16 cellular contexts compared by ENCODE assay signal in genomic region chr9:13145340-13145739, GRCh38.
"Had no signal": no experiment of that assay in that cellular context is flagged by ENCODE, and none has a peak within 500 bp of the region (broad histone marks: within the 10 kb centered on the region; RNA-seq: fewer than 3 reads in every experiment).

No MANE protein-coding gene starts in this region.

- DNase-seq: activated CD4-positive, alpha-beta T cell treated with anti-CD3 and anti-CD28 coated beads for 1 hour; activated CD4-positive, alpha-beta T cell treated with anti-CD3 and anti-CD28 coated beads, Interleukin-2, amount 50 U/mL, for 1 hour; activated CD8-positive, alpha-beta T cell treated with anti-CD3 and anti-CD28 coated beads, Interleukin-2, amount 10 ng/mL, durations not matched to agents 7 days and 5 days; activated gamma-delta T cell; activated naive CD4-positive, alpha-beta T cell treated with anti-CD3 and anti-CD28 coated beads, Interleukin-2, amount 50 U/mL, for 16 hours; cortex of kidney; lower lobe of right lung; naive thymus-derived CD4-positive, alpha-beta T cell; occipital lobe; posterior cingulate gyrus; stimulated activated naive CD8-positive, alpha-beta T cell treated with anti-CD3 and anti-CD28 coated beads, Interleukin-15, amount 100 ng/mL, for 72 hours; WERI-Rb-1 had no signal

- H3K36me3 ChIP-seq: WERI-Rb-1 had no signal

- H3K9me3 ChIP-seq: lower lobe of right lung, suprapubic skin had no signal

- H3K4me1 ChIP-seq: lower lobe of right lung had no signal

- H3K27ac ChIP-seq: lower lobe of right lung, suprapubic skin, WERI-Rb-1 had no signal

- FAIRE-seq: bronchial epithelial cell, endometrium had no signal

- H3K27me3 ChIP-seq: suprapubic skin had no signal

- ATAC-seq: activated CD8-positive, alpha-beta T cell treated with anti-CD3 and anti-CD28 coated beads, Interleukin-2, amount 10 ng/mL, durations not matched to agents 7 days and 5 days; left lobe of liver; lower lobe of right lung; naive thymus-derived CD4-positive, alpha-beta T cell; stimulated activated naive CD8-positive, alpha-beta T cell treated with anti-CD3 and anti-CD28 coated beads, Interleukin-15, amount 100 ng/mL, for 72 hours had no signal

- H3K4me3 ChIP-seq: lower lobe of right lung, suprapubic skin had no signal
